18 cellular contexts compared by ENCODE assay signal in genomic region chr18:76377359-76377756, GRCh38.
DNase-seq lines count a peak whose midpoint lies in the region; ATAC-seq and TF ChIP-seq lines count a peak whose summit lies in the region.
"Had no signal": no experiment of that assay in that cellular context is flagged by ENCODE, and none has a peak within 500 bp of the region (broad histone marks: within the 10 kb centered on the region; RNA-seq: fewer than 3 reads in every experiment).

No MANE protein-coding gene starts in this region.

- peaks cover 9% of the 10 kb centered on the region for H3K36me3 Mint-ChIP-seq in Calu3 (ENCODE audit: insufficient read depth, unreplicated experiment)
- H3K36me3 Mint-ChIP-seq in activated naive CD8-positive, alpha-beta T cell treated with anti-CD3 and anti-CD28 coated beads, Interleukin-2, amount 50 U/mL, for 24 hours (ENCODE audit: low read depth), result peaks cover 27% of the 10 kb centered on the region
- peaks cover 2 to 11% of the 10 kb centered on the region in 2 donors for H3K36me3 Mint-ChIP-seq in activated T-cell treated with anti-CD3 and anti-CD28 coated beads, Interleukin-2, amount 50 U/mL, for 72 hours (ENCODE audit: insufficient read depth in 2 of 2)
- H3K36me3 Mint-ChIP-seq: CD8-positive, alpha-beta memory T cell had no signal

- H3K4me3 Mint-ChIP-seq in Calu3 (ENCODE audit: low read depth, unreplicated experiment), result no peak overlapping the region
- no peak overlapping the region for H3K4me3 Mint-ChIP-seq in activated naive CD8-positive, alpha-beta T cell treated with anti-CD3 and anti-CD28 coated beads, Interleukin-2, amount 50 U/mL, for 24 hours
- H3K4me3 Mint-ChIP-seq in activated T-cell treated with anti-CD3 and anti-CD28 coated beads, Interleukin-2, amount 50 U/mL, for 72 hours, result peak overlapping the region in 1 of 2 donors; percentile 45
- H3K4me3 Mint-ChIP-seq: CD8-positive, alpha-beta memory T cell; HFFc6 had no signal

- H3K9me3 ChIP-seq in KOPT-K1 (ENCODE audit: insufficient read depth, low read length, poor library complexity, severe bottlenecking), result no peaks in the 10 kb centered on the region
- H3K9me3 ChIP-seq: BE2C, Peyer's patch had no signal

- H3K36me3 ChIP-seq in KOPT-K1 (ENCODE audit: insufficient read depth, low read length), result no peaks in the 10 kb centered on the region
- H3K36me3 ChIP-seq: BE2C had no signal

- peak overlapping the region; percentile 88 for H3K27ac ChIP-seq in KOPT-K1 (ENCODE audit: low read depth, low read length, poor library complexity, severe bottlenecking)
- H3K27ac ChIP-seq: Peyer's patch had no signal

- no peak overlapping the region for H3K27ac Mint-ChIP-seq in Calu3 (ENCODE audit: unreplicated experiment)
- H3K27ac Mint-ChIP-seq in activated naive CD8-positive, alpha-beta T cell treated with anti-CD3 and anti-CD28 coated beads, Interleukin-2, amount 50 U/mL, for 24 hours, result peak overlapping the region; percentile 95
- H3K27ac Mint-ChIP-seq in activated T-cell treated with anti-CD3 and anti-CD28 coated beads, Interleukin-2, amount 50 U/mL, for 72 hours, result no peak overlapping the region
- H3K27ac Mint-ChIP-seq: HFFc6 had no signal

- TF ChIP-seq CTCF in Calu3 (IDR thresholded peaks at IDR 0.05; ENCODE audit: unreplicated experiment), result no peak

- no peak for ATAC-seq in activated naive CD8-positive, alpha-beta T cell treated with anti-CD3 and anti-CD28 coated beads, Interleukin-2, amount 50 U/mL, for 24 hours
- ATAC-seq in sciatic nerve (no peak), HG03521 (IDR thresholded peaks at IDR 0.05; ENCODE audit: unreplicated experiment) (no peak)
- ATAC-seq in activated T-cell treated with anti-CD3 and anti-CD28 coated beads, Interleukin-2, amount 50 U/mL, for 72 hours (replicated peaks in 1 of 2), result no peak

- CTCF ChIA-PET in Calu3 (lab: Charles Lee), result no interaction called here

- BruUV-seq in Calu3 (replicated peaks; lab: Mats Ljungman, UMichigan), result TSS peak; percentile 9

- peaks cover 26% of the 10 kb centered on the region for H3K4me1 Mint-ChIP-seq in Calu3 (ENCODE audit: low read depth, unreplicated experiment)
- H3K4me1 Mint-ChIP-seq in activated naive CD8-positive, alpha-beta T cell treated with anti-CD3 and anti-CD28 coated beads, Interleukin-2, amount 50 U/mL, for 24 hours, result peaks cover 56% of the 10 kb centered on the region
- peaks cover 51% of the 10 kb centered on the region for H3K4me1 Mint-ChIP-seq in activated T-cell treated with anti-CD3 and anti-CD28 coated beads, Interleukin-2, amount 50 U/mL, for 72 hours (ENCODE audit: low read depth)

- intact Hi-C loops in Calu3 (cut with micrococcal nuclease; ENCODE audit: unreplicated experiment) (no loop called here), sciatic nerve (cut with DNase I) (no loop called here)

- DNase-seq in Calu3 (no peak), sciatic nerve (ENCODE audit: low spot score) (peak; percentile 54), NCI-H510A treated with DMSO at 0.1 percent for 48 hours (lab: John Stamatoyannopoulos, UW) (no peak)
- no peak for DNase-seq in activated naive CD8-positive, alpha-beta T cell treated with anti-CD3 and anti-CD28 coated beads, Interleukin-2, amount 50 U/mL, for 24 hours
- no peak for DNase-seq in activated T-cell treated with anti-CD3 and anti-CD28 coated beads, Interleukin-2, amount 50 U/mL, for 72 hours
- DNase-seq: BE2C, EL, HFFc6, KG1, NCI-H1092 treated with DMSO at 0.1 percent for 48 hours, NCI-H187, NCI-H446, NCI-H82, SIG-M5 had no signal

- H3K27me3 Mint-ChIP-seq in Calu3 (ENCODE audit: unreplicated experiment), result no peaks in the 10 kb centered on the region
- no peaks in the 10 kb centered on the region for H3K27me3 Mint-ChIP-seq in activated naive CD8-positive, alpha-beta T cell treated with anti-CD3 and anti-CD28 coated beads, Interleukin-2, amount 50 U/mL, for 24 hours
- peaks cover 11% of the 10 kb centered on the region for H3K27me3 Mint-ChIP-seq in activated T-cell treated with anti-CD3 and anti-CD28 coated beads, Interleukin-2, amount 50 U/mL, for 72 hours (ENCODE audit: low read depth)

- H3K9me3 Mint-ChIP-seq in Calu3 (ENCODE audit: low read depth, unreplicated experiment), result peaks cover 2% of the 10 kb centered on the region
- H3K9me3 Mint-ChIP-seq in activated naive CD8-positive, alpha-beta T cell treated with anti-CD3 and anti-CD28 coated beads, Interleukin-2, amount 50 U/mL, for 24 hours, result peaks cover 13% of the 10 kb centered on the region
- H3K9me3 Mint-ChIP-seq in activated T-cell treated with anti-CD3 and anti-CD28 coated beads, Interleukin-2, amount 50 U/mL, for 72 hours, result peaks cover 2 to 6% of the 10 kb centered on the region in 2 donors
- H3K9me3 Mint-ChIP-seq: CD8-positive, alpha-beta memory T cell; HFFc6 had no signal
